11 cellular contexts compared by ENCODE assay signal in genomic region chr9:124810513-124811355, GRCh38. TPM values are rescaled to one million over a fixed set of nuclear protein-coding genes. Genes with fewer than 3 reads are reported as not detected.
DNase-seq lines count a peak whose midpoint lies in the region; TF ChIP-seq lines count a peak whose summit lies in the region.
"Had no signal": no experiment of that assay in that cellular context is flagged by ENCODE, and none has a peak within 500 bp of the region (broad histone marks: within the 10 kb centered on the region; RNA-seq: fewer than 3 reads in every experiment).

No MANE protein-coding gene starts in this region.

- H3K27me3 ChIP-seq in iPS DF 6.9 (ENCODE audit: control insufficient read depth, insufficient read depth, low read length) (no peaks in the 10 kb centered on the region), spleen (replicated peaks in 1 of 7) (no peaks in the 10 kb centered on the region)

- in situ Hi-C loops in KBM-7 (cut with MboI; ENCODE audit: low pct_unique_long_range_greater_than_20kb, low sequenced_read_pairs): no loop called here

- H3K27ac ChIP-seq in iPS DF 6.9 (ENCODE audit: low read length): no peak overlapping the region
- peak overlapping the region in 5 of 8 donors; percentile 39 to 68 (median 51) for H3K27ac ChIP-seq in spleen

- H3K36me3 ChIP-seq in iPS DF 6.9 (ENCODE audit: control insufficient read depth, insufficient read depth, low read length) (0 out of 2 replicates have a peak, but pooled peaks cover 2% of the 10 kb centered on the region), spleen (peaks cover 0 to 26% (median 0%) of the 10 kb centered on the region in 6 donors)

- H3K9me3 ChIP-seq in iPS DF 6.9 (ENCODE audit: control insufficient read depth, insufficient read depth, low read length): no peaks in the 10 kb centered on the region
- no peaks in the 10 kb centered on the region for H3K9me3 ChIP-seq in spleen

- POLR2A ChIA-PET in MCF 10A (lab: Yijun Ruan, JAX): interaction anchor here (0.8 to 1.3 kb wide), 5 partner anchors 8 to 46 kb away, joined by 3 read pairs; no protein-coding TSS in a partner anchor

- no peaks in the 10 kb centered on the region for H3K36me3 Mint-ChIP-seq in MCF 10A (ENCODE audit: insufficient read depth, unreplicated experiment)

- no TSS peak for BruUV-seq in MCF 10A (replicated peaks; lab: Mats Ljungman, UMichigan)

- CTCF ChIA-PET in MCF 10A (lab: Yijun Ruan, JAX): interaction anchor here (0.7 to 10.1 kb wide), 7 partner anchors 14 to 521 kb away, joined by 3 to 112 read pairs (median 5); partner anchors contain the start of genes NR6A1, OLFML2A and WDR38

- DNase-seq in HS-27A (ENCODE audit: low read depth) (peak; percentile 92), MCF 10A (ENCODE audit: unreplicated experiment) (peak; percentile 67), iPS DF 6.9 (ENCODE audit: low read depth, low spot score) (peak; percentile 78), spleen (no peak), NCI-H1417 treated with DMSO at 0.1 percent for 48 hours (lab: John Stamatoyannopoulos, UW) (no peak), KBM-7 (no peak), amygdala (lab: John Stamatoyannopoulos, UW) (no peak)
- no peak for DNase-seq in stimulated activated CD4-positive, alpha-beta T cell treated with anti-CD3 and anti-CD28 coated beads, Interleukin-4, amount 100 ng/mL, for 24 hours
- DNase-seq: head of caudate nucleus, NCI-H2029 had no signal

- no peak for TF ChIP-seq POLR2A in spleen (IDR thresholded peaks at IDR 0.05)

- peaks cover 31% of the 10 kb centered on the region for H3K4me1 Mint-ChIP-seq in MCF 10A (ENCODE audit: insufficient read depth, unreplicated experiment)

- no peaks in the 10 kb centered on the region for H3K27me3 Mint-ChIP-seq in MCF 10A (ENCODE audit: insufficient read depth, unreplicated experiment)

- WGBS in iPS DF 6.9 (ENCODE audit: insufficient coverage, insufficient read length): no CpG with 5 or more reads among the region's 14 CpGs
- 65 to 81% (median 73%) methylated on average over 14 of the region's 14 CpGs for WGBS in spleen, 5 donors

- intact Hi-C loops in MCF 10A (cut with micrococcal nuclease) (loop anchor here (2.0 to 5.0 kb wide), 2 partner anchors 36 to 42 kb away; partner anchors contain the start of gene WDR38), spleen (cut with DNase I; ENCODE audit: low total_unique reads) (no loop called here)

- H3K4me3 Mint-ChIP-seq in MCF 10A (ENCODE audit: unreplicated experiment): peak overlapping the region; percentile 15

- TF ChIP-seq CTCF in MCF 10A (IDR thresholded peaks at IDR 0.05; ENCODE audit: unreplicated experiment) (no peak), spleen (IDR thresholded peaks at IDR 0.05 in 8 of 11, conservative IDR thresholded peaks at IDR 0.05 in 3 of 11) (no peak)

- peak overlapping the region; percentile 89 for H3K27ac Mint-ChIP-seq in MCF 10A (ENCODE audit: low read depth, unreplicated experiment)

- H3K4me1 ChIP-seq in iPS DF 6.9 (ENCODE audit: control insufficient read depth, insufficient read depth, low read length) (peaks cover 11% of the 10 kb centered on the region), spleen (peaks cover 0 to 53% (median 5%) of the 10 kb centered on the region in 6 donors)

- H3K4me3 ChIP-seq in iPS DF 6.9 (ENCODE audit: low read length) (no peak overlapping the region), spleen (no peak overlapping the region)

- H3K9me3 Mint-ChIP-seq in MCF 10A (ENCODE audit: unreplicated experiment): no peaks in the 10 kb centered on the region

RNA-seq across cellular contexts. Expression of gene OLFML2A, which starts 33.8 kb away (rescaled TPM):
- total RNA-seq in MCF 10A (2022) (0.21 and 0.25 TPM in 2 replicates), spleen (100 to 1,000 TPM in 6 of 7 donors, 10 to 100 TPM in 1; 44.0 to 187 (median 139) TPM)
- polyA plus RNA-seq in spleen: 10 to 100 TPM in 1 of 3 donors, 1 to 10 TPM in 2; 3.0 to 12.5 (median 3.2) TPM

RNA-seq across cellular contexts. Expression of gene NR6A1, which starts 39.6 kb away (rescaled TPM):
- total RNA-seq in MCF 10A (2022) (0.91 and 2.0 TPM in 2 replicates), spleen (1 to 10 TPM; 1.7 to 3.7 (median 2.5) TPM)
- polyA plus RNA-seq in spleen: under 1 TPM; 0.14 to 0.35 (median 0.24) TPM

RNA-seq across cellular contexts. Expression of gene WDR38, which starts 42.5 kb away (rescaled TPM):
- total RNA-seq in MCF 10A (2022) (not detected in 2 replicates), spleen (not detected)
- polyA plus RNA-seq in spleen: not detected
- total RNA-seq: activated CD8-positive, alpha-beta memory T cell treated with anti-CD3 and anti-CD28 coated beads for 36 hours had no signal

RNA-seq across cellular contexts. Expression of gene RPL35, which starts 51.0 kb away (rescaled TPM):
- total RNA-seq in MCF 10A (2022) (1,966 and 2,009 TPM in 2 replicates), spleen (1,000 to 10,000 TPM in 4 of 7 donors, 100 to 1,000 TPM in 3; 873 to 1,139 (median 1,001) TPM)
- 1,000 to 10,000 TPM; 7,414 to 8,208 (median 8,201) TPM for polyA plus RNA-seq in spleen

RNA-seq across cellular contexts. Expression of gene ARPC5L, which starts 51.2 kb away (rescaled TPM):
- total RNA-seq in MCF 10A (2022) (72.5 and 84.2 TPM in 2 replicates), spleen (10 to 100 TPM; 33.6 to 50.4 (median 47.3) TPM)
- polyA plus RNA-seq in spleen: 10 to 100 TPM; 48.1 to 75.3 (median 48.9) TPM

Comparison
In these comparisons a context has a peak if more than half of its experiments do, and no peak if none do; other contexts are left out.
1. DNase-seq: peak in HS-27A (single experiment), MCF 10A (single experiment) and iPS DF 6.9 (single experiment); none in spleen (single experiment), NCI-H1417 treated with DMSO at 0.1 percent for 48 hours (single experiment), KBM-7 (single experiment), amygdala (0 of 56) and stimulated activated CD4-positive, alpha-beta T cell treated with anti-CD3 and anti-CD28 coated beads, Interleukin-4, amount 100 ng/mL, for 24 hours (single experiment).
2. RNA of gene OLFML2A, which starts 33.8 kb away (total RNA-seq): 44.0 to 187 TPM in spleen; 0.21 to 0.25 TPM in MCF 10A; every median in the first group is over 10 times any median in the second.